11 cellular contexts compared by ENCODE assay signal in the genomic region with DNA sequence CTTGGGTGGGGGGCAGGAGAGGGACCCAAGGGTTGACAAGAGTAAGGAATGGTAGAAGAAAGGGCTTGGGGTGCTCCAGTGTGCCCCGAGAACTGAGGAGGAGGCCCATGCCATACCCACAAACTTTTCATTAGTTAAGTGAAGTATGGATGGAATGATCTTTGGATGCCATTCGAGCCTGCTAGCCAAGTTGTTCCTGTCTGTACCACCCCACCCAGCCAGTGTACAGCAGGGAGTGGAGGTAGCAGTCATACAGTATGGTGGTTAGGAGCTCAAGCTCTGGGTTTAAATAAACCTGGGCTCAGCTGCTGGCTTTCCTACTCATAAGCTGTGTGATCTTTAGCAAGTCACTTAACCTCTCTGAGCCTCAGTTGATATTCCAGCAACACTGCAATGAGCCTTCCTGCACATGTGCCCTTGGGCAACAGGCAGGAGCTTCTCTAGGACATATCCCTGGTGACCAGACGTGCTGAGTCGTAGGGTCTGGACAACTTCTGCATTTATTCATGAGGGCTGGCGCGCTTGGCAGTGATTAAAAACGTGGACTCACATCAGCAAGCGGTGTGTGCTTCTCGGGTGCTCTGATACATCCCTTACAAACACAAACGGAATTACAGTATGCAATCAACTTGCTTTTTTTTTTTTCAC. TPM values are rescaled to one million over a fixed set of nuclear protein-coding genes. Genes with fewer than 3 reads are reported as not detected.
DNase-seq lines count a peak whose midpoint lies in the region; ATAC-seq and TF ChIP-seq lines count a peak whose summit lies in the region.
"Had no signal": no experiment of that assay in that cellular context is flagged by ENCODE, and none has a peak within 500 bp of the region (broad histone marks: within the 10 kb centered on the region; RNA-seq: fewer than 3 reads in every experiment).

No MANE protein-coding gene starts in this region.

- H3K27ac ChIP-seq in Panc1 (ENCODE audit: low read length), result 0 out of 2 replicates have a peak overlapping the region, but pooled peaks have one; percentile 14

- ATAC-seq in Panc1 (no peak), esophagus mucosa (peak; percentile 76), HG02981 (IDR thresholded peaks at IDR 0.05; ENCODE audit: unreplicated experiment) (no peak)

- peak overlapping the region in 2 of 3 experiments; percentile 88 to 92 for H3K27ac Mint-ChIP-seq in nephron

- peaks cover 52% of the 10 kb centered on the region for H3K4me1 Mint-ChIP-seq in nephron

- H3K4me3 ChIP-seq in Panc1 (ENCODE audit: low read depth in 2 of 2, low read length in 2 of 2), result no peak overlapping the region

- CTCF ChIA-PET in Panc1 (lab: Charles Lee), result interaction anchor here (0.5 to 0.6 kb wide), 3 partner anchors 10 to 219 kb away, joined by 3 to 4 read pairs (median 4); no protein-coding TSS in a partner anchor

- H3K36me3 Mint-ChIP-seq in nephron (ENCODE audit: low read depth), result no peaks in the 10 kb centered on the region

- H3K4me1 ChIP-seq in Panc1 (ENCODE audit: control insufficient read depth, insufficient read depth, low read length), result peaks cover 37% of the 10 kb centered on the region
- H3K4me1 ChIP-seq: BE2C had no signal

- DNase-seq in CD1c-positive myeloid dendritic cell (ENCODE audit: extremely low spot score) (peak; percentile 72), Panc1 (ENCODE audit: low read depth, low spot score) (no peak), AG20443 (ENCODE audit: low spot score) (no peak), HK-2 (ENCODE audit: unreplicated experiment) (no peak)
- DNase-seq in activated T-cell treated with anti-CD3 and anti-CD28 coated beads, Interleukin-2, amount 50 U/mL, for 1 hour, result no peak
- DNase-seq: BE2C had no signal

- TF ChIP-seq CTCF in Panc1 (IDR thresholded peaks at IDR 0.05) (no peak), nephron (IDR thresholded peaks at IDR 0.05; ENCODE audit: unreplicated experiment in 3 of 3) (no peak)

- BruUV-seq in Panc1 (replicated peaks; lab: Mats Ljungman, UMichigan), result no TSS peak

- H3K36me3 ChIP-seq in Panc1 (ENCODE audit: control insufficient read depth, insufficient read depth, low read length), result no peaks in the 10 kb centered on the region
- H3K36me3 ChIP-seq: BE2C had no signal

- no peaks in the 10 kb centered on the region for H3K27me3 Mint-ChIP-seq in nephron (ENCODE audit: low read depth)

- POLR2A ChIA-PET in Panc1 (lab: Charles Lee), result no interaction called here

- intact Hi-C loops in Panc1 (cut with micrococcal nuclease; ENCODE audit: unreplicated experiment), result no loop called here

- no peaks in the 10 kb centered on the region for H3K9me3 ChIP-seq in Panc1 (ENCODE audit: control insufficient read depth, insufficient read depth, low read depth, low read length)
- H3K9me3 ChIP-seq: BE2C had no signal

- no peaks in the 10 kb centered on the region for H3K9me3 Mint-ChIP-seq in nephron
- H3K9me3 Mint-ChIP-seq: neural crest cell had no signal

- no peaks in the 10 kb centered on the region for H3K27me3 ChIP-seq in Panc1 (ENCODE audit: control insufficient read depth, insufficient read depth, low read length)
- H3K27me3 ChIP-seq: BE2C had no signal

- no peak overlapping the region for H3K4me3 Mint-ChIP-seq in nephron
- H3K4me3 Mint-ChIP-seq: neural crest cell had no signal

- in situ Hi-C loops in Panc1 (cut with HindIII; ENCODE audit: low pct_unique_long_range_greater_than_20kb, low sequenced_read_pairs), result no loop called here

RNA-seq across cellular contexts. Expression of a gene that starts 22.9 kb away (rescaled TPM):
- total RNA-seq in Panc1 (2021; ENCODE audit: unreplicated experiment) (83.2 TPM), esophagus mucosa (29.2 TPM)
- 32.1 TPM for polyA plus RNA-seq in Panc1 (2012; ENCODE audit: insufficient read length)

RNA-seq across cellular contexts. Expression of a gene that starts 31.4 kb away (rescaled TPM):
- total RNA-seq in Panc1 (2021; ENCODE audit: unreplicated experiment), result 5.4 TPM
- 9.0 TPM for polyA plus RNA-seq in Panc1 (2012; ENCODE audit: insufficient read length)
- 2.0 TPM for total RNA-seq in esophagus mucosa
- total RNA-seq: T-helper 2 cell treated with Interferon-gamma antibody and Interleukin-4, amounts not matched to agents 100 ng/mL and 5 ng/mL, for 36 hours had no signal
